In the genomic region with DNA sequence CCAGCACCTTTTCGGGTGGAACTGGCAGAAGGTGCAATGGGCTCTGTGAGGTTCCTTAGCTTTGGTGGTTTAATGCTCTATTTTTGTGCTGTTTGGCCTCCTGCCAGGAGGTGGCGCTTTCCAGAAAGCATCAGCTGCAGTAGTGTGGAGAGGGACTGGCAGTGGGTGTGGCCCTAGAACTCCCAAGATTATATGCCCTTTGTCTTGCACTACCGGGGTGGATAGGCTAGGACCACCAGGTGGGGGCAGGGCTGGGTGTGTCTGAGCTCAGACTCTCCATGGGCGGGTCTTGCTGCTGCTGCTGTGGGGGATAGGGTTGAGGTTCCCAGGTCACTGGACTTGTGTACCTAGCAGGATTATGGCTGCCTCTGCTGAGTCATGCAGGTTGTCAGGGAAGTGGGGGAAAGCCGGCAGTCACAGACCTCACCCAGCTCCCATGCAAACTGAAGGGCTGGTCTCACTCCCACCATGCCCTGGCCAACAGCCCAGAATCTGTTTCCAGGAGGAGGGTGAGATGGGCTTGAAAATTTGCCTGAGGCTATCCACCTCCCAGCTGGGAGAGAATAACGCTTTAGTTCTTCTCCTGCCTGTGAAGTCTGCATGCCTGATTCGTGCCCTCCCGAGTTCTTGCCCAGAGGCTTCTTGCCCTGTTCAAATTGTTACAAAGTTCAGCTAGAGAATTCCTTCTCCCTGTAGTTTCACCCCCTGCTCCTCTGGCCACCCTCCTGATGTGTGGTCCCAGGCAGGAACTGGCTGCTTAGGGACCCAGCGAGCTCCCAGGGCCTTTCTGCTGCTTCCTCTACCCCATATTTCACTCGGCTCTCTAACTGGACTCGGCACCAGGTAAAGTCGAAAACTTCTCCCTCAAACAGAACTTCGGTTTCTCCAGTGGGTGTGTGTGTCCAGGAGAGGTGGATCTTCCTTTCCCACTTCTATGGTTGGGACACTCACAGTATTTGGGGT, we compare ENCODE assay signal across 1 cellular context.
TF ChIP-seq lines count a peak whose summit lies in the region.

No MANE protein-coding gene starts in this region.

TF ChIP-seq in GM23338, 12 proteins besides CTCF, POLR2A, EP300 and RAD21 (continued from another document):
- TF ChIP-seq, protein P1, sequence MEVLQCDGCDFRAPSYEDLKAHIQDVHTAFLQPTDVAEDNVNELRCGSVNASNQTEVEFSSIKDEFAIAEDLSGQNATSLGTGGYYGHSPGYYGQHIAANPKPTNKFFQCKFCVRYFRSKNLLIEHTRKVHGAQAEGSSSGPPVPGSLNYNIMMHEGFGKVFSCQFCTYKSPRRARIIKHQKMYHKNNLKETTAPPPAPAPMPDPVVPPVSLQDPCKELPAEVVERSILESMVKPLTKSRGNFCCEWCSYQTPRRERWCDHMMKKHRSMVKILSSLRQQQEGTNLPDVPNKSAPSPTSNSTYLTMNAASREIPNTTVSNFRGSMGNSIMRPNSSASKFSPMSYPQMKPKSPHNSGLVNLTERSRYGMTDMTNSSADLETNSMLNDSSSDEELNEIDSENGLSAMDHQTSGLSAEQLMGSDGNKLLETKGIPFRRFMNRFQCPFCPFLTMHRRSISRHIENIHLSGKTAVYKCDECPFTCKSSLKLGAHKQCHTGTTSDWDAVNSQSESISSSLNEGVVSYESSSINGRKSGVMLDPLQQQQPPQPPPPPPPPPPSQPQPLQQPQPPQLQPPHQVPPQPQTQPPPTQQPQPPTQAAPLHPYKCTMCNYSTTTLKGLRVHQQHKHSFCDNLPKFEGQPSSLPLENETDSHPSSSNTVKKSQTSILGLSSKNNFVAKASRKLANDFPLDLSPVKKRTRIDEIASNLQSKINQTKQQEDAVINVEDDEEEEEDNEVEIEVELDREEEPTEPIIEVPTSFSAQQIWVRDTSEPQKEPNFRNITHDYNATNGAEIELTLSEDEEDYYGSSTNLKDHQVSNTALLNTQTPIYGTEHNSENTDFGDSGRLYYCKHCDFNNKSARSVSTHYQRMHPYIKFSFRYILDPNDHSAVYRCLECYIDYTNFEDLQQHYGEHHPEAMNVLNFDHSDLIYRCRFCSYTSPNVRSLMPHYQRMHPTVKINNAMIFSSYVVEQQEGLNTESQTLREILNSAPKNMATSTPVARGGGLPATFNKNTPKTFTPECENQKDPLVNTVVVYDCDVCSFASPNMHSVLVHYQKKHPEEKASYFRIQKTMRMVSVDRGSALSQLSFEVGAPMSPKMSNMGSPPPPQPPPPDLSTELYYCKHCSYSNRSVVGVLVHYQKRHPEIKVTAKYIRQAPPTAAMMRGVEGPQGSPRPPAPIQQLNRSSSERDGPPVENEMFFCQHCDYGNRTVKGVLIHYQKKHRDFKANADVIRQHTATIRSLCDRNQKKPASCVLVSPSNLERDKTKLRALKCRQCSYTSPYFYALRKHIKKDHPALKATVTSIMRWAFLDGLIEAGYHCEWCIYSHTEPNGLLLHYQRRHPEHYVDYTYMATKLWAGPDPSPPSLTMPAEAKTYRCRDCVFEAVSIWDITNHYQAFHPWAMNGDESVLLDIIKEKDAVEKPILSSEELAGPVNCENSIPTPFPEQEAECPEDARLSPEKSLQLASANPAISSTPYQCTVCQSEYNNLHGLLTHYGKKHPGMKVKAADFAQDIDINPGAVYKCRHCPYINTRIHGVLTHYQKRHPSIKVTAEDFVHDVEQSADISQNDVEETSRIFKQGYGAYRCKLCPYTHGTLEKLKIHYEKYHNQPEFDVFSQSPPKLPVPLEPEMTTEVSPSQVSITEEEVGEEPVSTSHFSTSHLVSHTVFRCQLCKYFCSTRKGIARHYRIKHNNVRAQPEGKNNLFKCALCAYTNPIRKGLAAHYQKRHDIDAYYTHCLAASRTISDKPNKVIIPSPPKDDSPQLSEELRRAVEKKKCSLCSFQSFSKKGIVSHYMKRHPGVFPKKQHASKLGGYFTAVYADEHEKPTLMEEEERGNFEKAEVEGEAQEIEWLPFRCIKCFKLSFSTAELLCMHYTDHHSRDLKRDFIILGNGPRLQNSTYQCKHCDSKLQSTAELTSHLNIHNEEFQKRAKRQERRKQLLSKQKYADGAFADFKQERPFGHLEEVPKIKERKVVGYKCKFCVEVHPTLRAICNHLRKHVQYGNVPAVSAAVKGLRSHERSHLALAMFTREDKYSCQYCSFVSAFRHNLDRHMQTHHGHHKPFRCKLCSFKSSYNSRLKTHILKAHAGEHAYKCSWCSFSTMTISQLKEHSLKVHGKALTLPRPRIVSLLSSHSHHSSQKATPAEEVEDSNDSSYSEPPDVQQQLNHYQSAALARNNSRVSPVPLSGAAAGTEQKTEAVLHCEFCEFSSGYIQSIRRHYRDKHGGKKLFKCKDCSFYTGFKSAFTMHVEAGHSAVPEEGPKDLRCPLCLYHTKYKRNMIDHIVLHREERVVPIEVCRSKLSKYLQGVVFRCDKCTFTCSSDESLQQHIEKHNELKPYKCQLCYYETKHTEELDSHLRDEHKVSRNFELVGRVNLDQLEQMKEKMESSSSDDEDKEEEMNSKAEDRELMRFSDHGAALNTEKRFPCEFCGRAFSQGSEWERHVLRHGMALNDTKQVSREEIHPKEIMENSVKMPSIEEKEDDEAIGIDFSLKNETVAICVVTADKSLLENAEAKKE (CRISPR knock-in tag; IDR thresholded peaks at IDR 0.05): no peak
- TF ChIP-seq POLR2AphosphoS5 (IDR thresholded peaks at IDR 0.05; ENCODE audit: low read depth): no peak
- no peak for TF ChIP-seq JUNB (IDR thresholded peaks at IDR 0.05; ENCODE audit: unreplicated experiment)
- no peak for TF ChIP-seq ZNF331 (CRISPR knock-in tag; IDR thresholded peaks at IDR 0.05; ENCODE audit: low read depth)
- no peak for TF ChIP-seq EZH2phosphoT487 (IDR thresholded peaks at IDR 0.05; ENCODE audit: unreplicated experiment)
- TF ChIP-seq ZNF114 (CRISPR knock-in tag; IDR thresholded peaks at IDR 0.05): no peak
- TF ChIP-seq NANOG (IDR thresholded peaks at IDR 0.05; ENCODE audit: borderline replicate concordance): no peak
- TF ChIP-seq EZH2 (IDR thresholded peaks at IDR 0.05; ENCODE audit: low read depth, unreplicated experiment): no peak
